Comparison of ENCODE assay signal across 1 cellular context in the genomic region with DNA sequence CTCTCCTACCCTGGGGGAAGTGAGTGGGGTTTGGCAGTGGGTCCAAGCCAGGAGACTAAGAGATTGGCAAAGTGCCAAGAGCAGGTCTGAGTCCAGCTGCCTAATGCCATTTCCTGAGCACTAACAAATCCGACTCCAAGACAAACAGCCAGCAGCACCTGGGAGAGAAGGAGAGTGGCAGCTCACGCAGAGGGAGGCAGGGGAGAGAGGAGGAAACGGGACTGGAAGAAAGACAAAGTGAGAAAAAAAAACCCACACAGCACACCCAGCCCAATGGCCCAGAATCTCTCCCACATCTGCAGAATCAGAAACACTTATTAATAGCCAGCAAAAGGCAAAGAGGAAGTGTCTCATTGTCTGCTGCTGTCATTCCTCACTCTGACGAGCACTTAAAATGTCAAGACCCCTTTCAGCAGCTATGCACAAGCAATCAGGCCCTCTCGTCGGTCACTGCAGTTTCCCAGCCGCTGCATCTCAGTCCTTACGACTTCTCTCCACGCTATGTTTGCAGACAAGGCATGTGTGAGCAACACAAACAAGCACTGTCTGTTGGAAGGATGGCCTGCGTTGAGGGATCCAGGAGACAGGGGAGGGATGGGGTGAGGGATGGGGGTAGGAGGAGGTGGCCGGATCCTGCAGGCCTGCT.
TF ChIP-seq lines count a peak whose summit lies in the region.

No MANE protein-coding gene starts in this region.

TF ChIP-seq in K562, 482 proteins besides CTCF, POLR2A, EP300 and RAD21 (continued from another document):
- TF ChIP-seq NFIX (CRISPR knock-in tag; IDR thresholded peaks at IDR 0.05; ENCODE audit: low read depth) (peak; percentile 88), NFIC (IDR thresholded peaks at IDR 0.05) (peak; percentile 97)
